12 cellular contexts compared by ENCODE assay signal in the genomic region with DNA sequence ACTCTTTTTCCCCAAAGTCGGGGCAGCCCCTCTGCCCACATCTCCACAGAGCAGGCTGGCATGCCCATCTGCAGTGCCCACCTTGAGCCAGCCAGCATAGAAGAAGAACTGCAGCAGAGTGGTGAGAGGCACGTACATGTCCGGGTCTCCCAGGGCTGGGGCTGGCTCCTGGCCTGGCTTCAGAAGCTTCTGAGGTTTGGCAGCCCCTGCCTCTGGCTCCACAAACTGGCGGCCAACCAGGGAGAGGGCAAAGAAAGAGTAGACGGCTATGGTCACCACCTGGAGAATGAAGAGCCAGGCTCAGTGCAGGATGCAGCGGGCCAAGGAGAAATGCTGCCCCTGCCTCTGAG. TPM values are rescaled to one million over a fixed set of nuclear protein-coding genes. Genes with fewer than 3 reads are reported as not detected.
DNase-seq lines count a peak whose midpoint lies in the region; ATAC-seq, FAIRE-seq and TF ChIP-seq lines count a peak whose summit lies in the region.
"Had no signal": no experiment of that assay in that cellular context is flagged by ENCODE, and none has a peak within 500 bp of the region (broad histone marks: within the 10 kb centered on the region; RNA-seq: fewer than 3 reads in every experiment).

No MANE protein-coding gene starts in this region.

- no peaks in the 10 kb centered on the region for H3K27me3 Mint-ChIP-seq in activated T-helper 17 cell treated with anti-CD3 and anti-CD28 coated beads, Interleukin-2, amount 50 U/mL, for 72 hours
- no peaks in the 10 kb centered on the region for H3K27me3 Mint-ChIP-seq in type B pancreatic cell

- TF ChIP-seq CTCF in cardiac muscle cell (IDR thresholded peaks at IDR 0.05; ENCODE audit: low read depth, low read length) (peak; percentile 0), left ventricle myocardium inferior (IDR thresholded peaks at IDR 0.05; ENCODE audit: borderline replicate concordance) (no peak), kidney (IDR thresholded peaks at IDR 0.05; ENCODE audit: borderline replicate concordance, extremely low read depth, insufficient read depth) (no peak), type B pancreatic cell (conservative IDR thresholded peaks at IDR 0.05) (no peak)

- no peak for FAIRE-seq in kidney (lab: Jason Lieb, UNC)

- H3K4me3 ChIP-seq in cardiac muscle cell (no peak overlapping the region), left ventricle myocardium inferior (no peak overlapping the region), kidney (ENCODE audit: low read length in 2 of 2) (no peak overlapping the region)

- H3K36me3 Mint-ChIP-seq in activated T-helper 17 cell treated with anti-CD3 and anti-CD28 coated beads, Interleukin-2, amount 50 U/mL, for 72 hours (ENCODE audit: low read depth): peaks cover 28% of the 10 kb centered on the region
- H3K36me3 Mint-ChIP-seq in type B pancreatic cell: peaks cover 10% of the 10 kb centered on the region

- H3K9me3 Mint-ChIP-seq in activated T-helper 17 cell treated with anti-CD3 and anti-CD28 coated beads, Interleukin-2, amount 50 U/mL, for 72 hours: no peaks in the 10 kb centered on the region
- no peaks in the 10 kb centered on the region for H3K9me3 Mint-ChIP-seq in type B pancreatic cell

- H3K27me3 ChIP-seq in cardiac muscle cell: no peaks in the 10 kb centered on the region
- no peaks in the 10 kb centered on the region for H3K27me3 ChIP-seq in left ventricle myocardium inferior (ENCODE audit: low read depth)
- H3K27me3 ChIP-seq: BE2C, esophagus squamous epithelium had no signal

- peak; percentile 0 for ATAC-seq in activated T-helper 17 cell treated with anti-CD3 and anti-CD28 coated beads, Interleukin-2, amount 50 U/mL, for 72 hours (replicated peaks)
- no peak for ATAC-seq in GM18867 (IDR thresholded peaks at IDR 0.05; ENCODE audit: unreplicated experiment)

- H3K9me3 ChIP-seq in cardiac muscle cell (ENCODE audit: low read depth) (no peaks in the 10 kb centered on the region), left ventricle myocardium inferior (replicated peaks) (no peaks in the 10 kb centered on the region), kidney (ENCODE audit: control insufficient read depth in 1 of 2, low read length in 2 of 2) (no peaks in the 10 kb centered on the region)
- H3K9me3 ChIP-seq: BE2C, esophagus squamous epithelium had no signal

- H3K36me3 ChIP-seq in cardiac muscle cell: no peaks in the 10 kb centered on the region
- H3K36me3 ChIP-seq in left ventricle myocardium inferior: peaks cover 17% of the 10 kb centered on the region
- H3K36me3 ChIP-seq in kidney (ENCODE audit: control insufficient read depth in 1 of 2, insufficient read depth in 2 of 2, low read length in 2 of 2): peaks cover 2 to 4% of the 10 kb centered on the region in 2 donors

- H3K4me1 ChIP-seq in cardiac muscle cell (ENCODE audit: low read depth) (peaks cover 4% of the 10 kb centered on the region), left ventricle myocardium inferior (peaks cover 33% of the 10 kb centered on the region), kidney (ENCODE audit: control insufficient read depth in 1 of 2, insufficient read depth in 1 of 2, low read depth in 1 of 2, low read length in 2 of 2) (peaks cover 8 to 23% of the 10 kb centered on the region in 2 donors)
- H3K4me1 ChIP-seq: BE2C had no signal

- H3K4me3 Mint-ChIP-seq in activated T-helper 17 cell treated with anti-CD3 and anti-CD28 coated beads, Interleukin-2, amount 50 U/mL, for 72 hours: peak overlapping the region; percentile 79
- H3K4me3 Mint-ChIP-seq in type B pancreatic cell: peak overlapping the region; percentile 79

- peak overlapping the region; percentile 85 for H3K27ac Mint-ChIP-seq in activated T-helper 17 cell treated with anti-CD3 and anti-CD28 coated beads, Interleukin-2, amount 50 U/mL, for 72 hours
- peak overlapping the region; percentile 59 for H3K27ac Mint-ChIP-seq in type B pancreatic cell

- peaks cover 32% of the 10 kb centered on the region for H3K4me1 Mint-ChIP-seq in activated T-helper 17 cell treated with anti-CD3 and anti-CD28 coated beads, Interleukin-2, amount 50 U/mL, for 72 hours
- peaks cover 23% of the 10 kb centered on the region for H3K4me1 Mint-ChIP-seq in type B pancreatic cell (ENCODE audit: unreplicated experiment)

- intact Hi-C loops in left ventricle myocardium inferior (cut with micrococcal nuclease) (no loop called here), kidney (cut with DNase I) (loop anchor here (10.0 kb wide), 1 partner anchor 50 kb away; no protein-coding TSS in a partner anchor)

- no peak overlapping the region for H3K9ac ChIP-seq in kidney (ENCODE audit: low read length in 2 of 2)

- H3K27ac ChIP-seq in cardiac muscle cell: no peak overlapping the region
- H3K27ac ChIP-seq in left ventricle myocardium inferior (replicated peaks): no peak overlapping the region
- no peak overlapping the region for H3K27ac ChIP-seq in kidney (ENCODE audit: low read depth in 2 of 2, low read length in 2 of 2)

- DNase-seq in cardiac muscle cell (ENCODE audit: low read depth in 1 of 2, low spot score in 1 of 2) (no peak), left ventricle myocardium inferior (no peak), kidney (peak; percentile 76), type B pancreatic cell (ENCODE audit: extremely low spot score, unreplicated experiment) (no peak), DMS 273 treated with DMSO at 0.1 percent for 48 hours (lab: John Stamatoyannopoulos, UW) (no peak)
- DNase-seq in NK-92 treated with Interleukin-12 subunit alpha and Interleukin-12 subunit beta, amount 100 ng/mL, for 24 hours (lab: John Stamatoyannopoulos, UW): no peak
- DNase-seq: BE2C, esophagus squamous epithelium, NCI-H187 had no signal

RNA-seq across cellular contexts. Expression of a gene that starts 3.0 kb away (rescaled TPM):
- total RNA-seq in cardiac muscle cell (0.32 and 0.98 TPM in 2 replicates), left ventricle myocardium inferior (0.11 TPM), kidney (0.50 TPM), type B pancreatic cell (ENCODE audit: low replicate concordance) (0.48 and 0.99 TPM in 2 replicates)
- polyA plus RNA-seq in cardiac muscle cell (1.4 and 1.5 TPM in 2 replicates), kidney (ENCODE audit: insufficient read depth, low read depth, low replicate concordance) (0.37 TPM)
- 1 to 10 TPM in 1 of 2 donors, under 1 TPM in 1; 0.97 to 2.0 TPM for total RNA-seq in activated T-helper 17 cell treated with anti-CD3 and anti-CD28 coated beads, Interleukin-2, amount 50 U/mL, for 72 hours

RNA-seq across cellular contexts. Expression of a gene that starts 9.7 kb away (rescaled TPM):
- 2,166 and 2,475 TPM in 2 replicates for total RNA-seq in cardiac muscle cell
- 534 and 651 TPM in 2 replicates for polyA plus RNA-seq in cardiac muscle cell
- 717 TPM for total RNA-seq in left ventricle myocardium inferior
- 1,000 to 10,000 TPM; 2,475 to 3,183 TPM for total RNA-seq in activated T-helper 17 cell treated with anti-CD3 and anti-CD28 coated beads, Interleukin-2, amount 50 U/mL, for 72 hours
- total RNA-seq in kidney: 1,449 TPM
- polyA plus RNA-seq in kidney (ENCODE audit: insufficient read depth, low read depth, low replicate concordance): 1,538 TPM
- total RNA-seq in type B pancreatic cell (ENCODE audit: low replicate concordance): 2,494 and 2,620 TPM in 2 replicates

RNA-seq across cellular contexts. Expression of a gene that starts 15.2 kb away (rescaled TPM):
- 6.2 and 9.5 TPM in 2 replicates for total RNA-seq in cardiac muscle cell
- polyA plus RNA-seq in cardiac muscle cell: 6.3 and 12.4 TPM in 2 replicates
- total RNA-seq in left ventricle myocardium inferior: 5.4 TPM
- total RNA-seq in activated T-helper 17 cell treated with anti-CD3 and anti-CD28 coated beads, Interleukin-2, amount 50 U/mL, for 72 hours: 10 to 100 TPM; 58.7 to 92.0 TPM
- 24.3 TPM for total RNA-seq in kidney
- polyA plus RNA-seq in kidney (ENCODE audit: insufficient read depth, low read depth, low replicate concordance): 4.4 TPM
- total RNA-seq in type B pancreatic cell (ENCODE audit: low replicate concordance): 18.5 and 39.1 TPM in 2 replicates

RNA-seq across cellular contexts. Expression of a gene that starts 22.1 kb away (rescaled TPM):
- total RNA-seq in cardiac muscle cell (0.32 TPM in 1 of 2 replicates, not detected in the other), left ventricle myocardium inferior (1.9 TPM), kidney (1.2 TPM), type B pancreatic cell (ENCODE audit: low replicate concordance) (1.1 TPM in 1 of 2 replicates, not detected in the other)
- polyA plus RNA-seq in cardiac muscle cell (0.43 and 0.95 TPM in 2 replicates), kidney (ENCODE audit: insufficient read depth, low read depth, low replicate concordance) (not detected)
- 1 to 10 TPM in 1 of 2 donors, under 1 TPM in 1; 0.56 to 1.2 TPM for total RNA-seq in activated T-helper 17 cell treated with anti-CD3 and anti-CD28 coated beads, Interleukin-2, amount 50 U/mL, for 72 hours
- total RNA-seq: esophagus squamous epithelium, myocyte had no signal

RNA-seq across cellular contexts. Expression of a gene that starts 23.3 kb away (rescaled TPM):
- total RNA-seq in cardiac muscle cell: 1.3 and 3.4 TPM in 2 replicates
- 0.98 and 2.1 TPM in 2 replicates for polyA plus RNA-seq in cardiac muscle cell
- total RNA-seq in left ventricle myocardium inferior: 3.5 TPM
- total RNA-seq in activated T-helper 17 cell treated with anti-CD3 and anti-CD28 coated beads, Interleukin-2, amount 50 U/mL, for 72 hours: 10 to 100 TPM; 15.9 to 62.7 TPM
- total RNA-seq in kidney: 16.5 TPM
- 3.2 TPM for polyA plus RNA-seq in kidney (ENCODE audit: insufficient read depth, low read depth, low replicate concordance)
- 7.0 and 10.3 TPM in 2 replicates for total RNA-seq in type B pancreatic cell (ENCODE audit: low replicate concordance)
